ENCODE assay signal across 12 cellular contexts in genomic region chr10:129096340-129096984, GRCh38.
DNase-seq lines count a peak whose midpoint lies in the region; ATAC-seq and TF ChIP-seq lines count a peak whose summit lies in the region.
"Had no signal": no experiment of that assay in that cellular context is flagged by ENCODE, and none has a peak within 500 bp of the region (broad histone marks: within the 10 kb centered on the region; RNA-seq: fewer than 3 reads in every experiment).

No MANE protein-coding gene starts in this region.

- whole genome bisulfite sequencing in right lobe of liver (ENCODE audit: insufficient coverage, low coverage, low lambda C conversion rate, missing lambda C conversion rate), result 10% methylated on average over 9 of the region's 9 CpGs

- TF ChIP-seq POLR2A in right lobe of liver (IDR thresholded peaks at IDR 0.05), result no peak

- H3K27me3 ChIP-seq in right lobe of liver (no peaks in the 10 kb centered on the region), upper lobe of right lung (no peaks in the 10 kb centered on the region)

- in situ Hi-C loops in G401 (cut with HindIII; ENCODE audit: low sequenced_read_pairs), result no loop called here

- POLR2A ChIA-PET in activated CD4-positive, alpha-beta T cell treated with anti-CD3 and anti-CD28 coated beads, Interleukin-2, amount 10 ng/mL, durations not matched to agents 7 days and 5 days (lab: Charles Lee), result no interaction called here
- POLR2A ChIA-PET in naive thymus-derived CD8-positive, alpha-beta T cell (lab: Charles Lee), result no interaction called here

- H3K4me1 ChIP-seq in right lobe of liver, result peaks cover 0 to 10% (median 5%) of the 10 kb centered on the region in 4 donors
- H3K4me1 ChIP-seq in upper lobe of right lung, result peaks cover 14% of the 10 kb centered on the region
- H3K4me1 ChIP-seq: A549 had no signal

- no peak overlapping the region for H3K4me3 ChIP-seq in coronary artery
- peak overlapping the region in 1 of 3 donors; percentile 4 for H3K4me3 ChIP-seq in right lobe of liver
- no peak overlapping the region for H3K4me3 ChIP-seq in upper lobe of right lung
- H3K4me3 ChIP-seq: A549 had no signal

- peaks cover 6% of the 10 kb centered on the region for H3K27me3 Mint-ChIP-seq in activated CD4-positive, alpha-beta T cell treated with anti-CD3 and anti-CD28 coated beads, Interleukin-2, amount 10 ng/mL, durations not matched to agents 7 days and 5 days
- H3K27me3 Mint-ChIP-seq in naive thymus-derived CD8-positive, alpha-beta T cell, result no peaks in the 10 kb centered on the region
- H3K27me3 Mint-ChIP-seq: activated CD4-positive, alpha-beta T cell treated with anti-CD3 and anti-CD28 coated beads, Interleukin-2, amount 10 ng/mL, durations not matched to agents 24 days and 14 days had no signal

- H3K27ac Mint-ChIP-seq in activated CD4-positive, alpha-beta T cell treated with anti-CD3 and anti-CD28 coated beads, Interleukin-2, amount 10 ng/mL, durations not matched to agents 7 days and 5 days, result no peak overlapping the region
- no peak overlapping the region for H3K27ac Mint-ChIP-seq in naive thymus-derived CD8-positive, alpha-beta T cell
- H3K27ac Mint-ChIP-seq: activated CD4-positive, alpha-beta T cell treated with anti-CD3 and anti-CD28 coated beads, Interleukin-2, amount 10 ng/mL, durations not matched to agents 24 days and 14 days had no signal

- H3K9me3 Mint-ChIP-seq in activated CD4-positive, alpha-beta T cell treated with anti-CD3 and anti-CD28 coated beads, Interleukin-2, amount 10 ng/mL, durations not matched to agents 7 days and 5 days, result no peaks in the 10 kb centered on the region
- H3K9me3 Mint-ChIP-seq in naive thymus-derived CD8-positive, alpha-beta T cell, result no peaks in the 10 kb centered on the region

- ATAC-seq in right lobe of liver, result peak; percentile 83 to 86 (median 85)
- peak; percentile 46 for ATAC-seq in upper lobe of right lung
- ATAC-seq in naive thymus-derived CD8-positive, alpha-beta T cell, result no peak
- ATAC-seq: A549, SK-N-SH treated with all-trans-retinoic acid at 6 μM for 48 hours had no signal

- CTCF ChIA-PET in activated CD4-positive, alpha-beta T cell treated with anti-CD3 and anti-CD28 coated beads, Interleukin-2, amount 10 ng/mL, durations not matched to agents 7 days and 5 days (lab: Charles Lee), result no interaction called here

- H3K4me3 Mint-ChIP-seq in activated CD4-positive, alpha-beta T cell treated with anti-CD3 and anti-CD28 coated beads, Interleukin-2, amount 10 ng/mL, durations not matched to agents 7 days and 5 days, result no peak overlapping the region
- H3K4me3 Mint-ChIP-seq in naive thymus-derived CD8-positive, alpha-beta T cell, result no peak overlapping the region
- H3K4me3 Mint-ChIP-seq: activated CD4-positive, alpha-beta T cell treated with anti-CD3 and anti-CD28 coated beads, Interleukin-2, amount 10 ng/mL, durations not matched to agents 24 days and 14 days had no signal

- intact Hi-C loops in right lobe of liver (cut with DNase I) (no loop called here), upper lobe of right lung (cut with DNase I) (no loop called here)

- H3K27ac ChIP-seq in coronary artery (peak overlapping the region; percentile 63 to 67), right lobe of liver (peak overlapping the region in 1 of 3 donors; percentile 53), upper lobe of right lung (no peak overlapping the region)
- H3K27ac ChIP-seq: A549 had no signal

- H3K9me3 ChIP-seq in right lobe of liver, result no peaks in the 10 kb centered on the region
- no peaks in the 10 kb centered on the region for H3K9me3 ChIP-seq in upper lobe of right lung
- H3K9me3 ChIP-seq: A549 had no signal

- TF ChIP-seq CTCF in coronary artery (IDR thresholded peaks at IDR 0.05), result no peak
- no peak for TF ChIP-seq CTCF in right lobe of liver (IDR thresholded peaks at IDR 0.05)
- TF ChIP-seq CTCF in upper lobe of right lung (IDR thresholded peaks at IDR 0.05), result no peak

- H3K36me3 Mint-ChIP-seq in activated CD4-positive, alpha-beta T cell treated with anti-CD3 and anti-CD28 coated beads, Interleukin-2, amount 10 ng/mL, durations not matched to agents 7 days and 5 days (ENCODE audit: low read depth), result no peaks in the 10 kb centered on the region
- no peaks in the 10 kb centered on the region for H3K36me3 Mint-ChIP-seq in naive thymus-derived CD8-positive, alpha-beta T cell

- H3K4me1 Mint-ChIP-seq in activated CD4-positive, alpha-beta T cell treated with anti-CD3 and anti-CD28 coated beads, Interleukin-2, amount 10 ng/mL, durations not matched to agents 7 days and 5 days, result peaks cover 11% of the 10 kb centered on the region
- peaks cover 8 to 36% (median 24%) of the 10 kb centered on the region in 4 donors for H3K4me1 Mint-ChIP-seq in naive thymus-derived CD8-positive, alpha-beta T cell
- H3K4me1 Mint-ChIP-seq: activated CD4-positive, alpha-beta T cell treated with anti-CD3 and anti-CD28 coated beads, Interleukin-2, amount 10 ng/mL, durations not matched to agents 24 days and 14 days had no signal

- DNase-seq in NCI-H345 (lab: John Stamatoyannopoulos, UW), result peak; percentile 19
- no peak for DNase-seq in NCI-H345 treated with DMSO at 0.1 percent for 48 hours (lab: John Stamatoyannopoulos, UW; ENCODE audit: unreplicated experiment)
- DNase-seq in coronary artery (ENCODE audit: low spot score), result no peak
- DNase-seq in right lobe of liver, result peak in 1 of 3 donors; percentile 54
- DNase-seq in upper lobe of right lung, result no peak
- DNase-seq in G401 (ENCODE audit: low spot score), result no peak
- DNase-seq in activated CD4-positive, alpha-beta T cell treated with anti-CD3 and anti-CD28 coated beads, Interleukin-2, amount 10 ng/mL, durations not matched to agents 7 days and 5 days, result no peak
- no peak for DNase-seq in naive thymus-derived CD8-positive, alpha-beta T cell
- DNase-seq: activated CD4-positive, alpha-beta T cell treated with anti-CD3 and anti-CD28 coated beads, Interleukin-2, amount 10 ng/mL, durations not matched to agents 24 days and 14 days; activated naive CD4-positive, alpha-beta T cell treated with anti-CD3 and anti-CD28 coated beads, Interleukin-2, amount 50 U/mL, for 16 hours had no signal

- H3K36me3 ChIP-seq in right lobe of liver (no peaks in the 10 kb centered on the region), upper lobe of right lung (no peaks in the 10 kb centered on the region)

Comparison
In these comparisons a context has a peak if more than half of its experiments do, and no peak if none do; other contexts are left out.
1. ATAC-seq: peak in right lobe of liver (4 of 4) and upper lobe of right lung (single experiment); none in naive thymus-derived CD8-positive, alpha-beta T cell (0 of 2).